ENCODE assay signal across 13 cellular contexts in the genomic region with DNA sequence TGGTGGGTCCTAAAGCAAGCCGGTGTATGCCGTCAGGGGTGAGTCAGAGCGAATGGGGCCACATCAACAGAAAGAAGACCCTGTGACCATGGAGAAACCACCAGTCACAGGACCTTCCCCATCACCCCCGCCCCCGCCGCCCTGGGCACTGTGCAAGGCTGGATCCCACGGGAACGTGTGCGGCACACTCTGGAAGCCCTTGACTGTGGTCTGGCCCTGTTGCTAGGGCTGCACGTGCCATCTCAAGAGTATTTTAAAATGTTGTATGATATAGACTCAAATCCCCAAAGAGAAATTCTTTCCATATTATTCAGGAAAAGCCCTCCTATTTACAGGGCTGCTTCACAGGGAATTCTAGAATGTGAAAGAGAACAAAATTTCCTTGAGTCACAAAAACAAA.
"Had no signal": no experiment of that assay in that cellular context is flagged by ENCODE, and none has a peak within 500 bp of the region (broad histone marks: within the 10 kb centered on the region; RNA-seq: fewer than 3 reads in every experiment).

No MANE protein-coding gene starts in this region.

- H3K9me3 Mint-ChIP-seq: neural crest cell had no signal

- H3K27ac ChIP-seq: gastroesophageal sphincter, left ventricle myocardium inferior, parathyroid adenoma had no signal

- H3K9ac ChIP-seq: parathyroid adenoma had no signal

- H3K4me3 Mint-ChIP-seq: activated naive CD8-positive, alpha-beta T cell; neural crest cell had no signal

- H2AFZ ChIP-seq: parathyroid adenoma had no signal

- H3K4me3 ChIP-seq: gastroesophageal sphincter, left ventricle myocardium inferior, tibial nerve had no signal

- H3K27me3 Mint-ChIP-seq: activated naive CD8-positive, alpha-beta T cell had no signal

- DNase-seq: activated CD4-positive, alpha-beta T cell treated with anti-CD3 and anti-CD28 coated beads for 48 hours; activated effector memory CD4-positive, alpha-beta T cell treated with Interleukin-2 at 50 U/mL for 16 hours; activated T-cell treated with anti-CD3 and anti-CD28 coated beads for 4 hours; anterior cingulate cortex; kidney; left ventricle myocardium inferior; mesenchymal stem cell; stimulated activated CD4-positive, alpha-beta T cell treated with anti-CD3 and anti-CD28 coated beads, Interleukin-4, amount 100 ng/mL, for 4 hours had no signal

- H3K27me3 ChIP-seq: gastroesophageal sphincter, tibial nerve had no signal

- H3K4me1 ChIP-seq: parathyroid adenoma had no signal

- H3K36me3 ChIP-seq: gastroesophageal sphincter, left ventricle myocardium inferior, tibial nerve had no signal

- H3K9me3 ChIP-seq: gastroesophageal sphincter, left ventricle myocardium inferior, tibial nerve had no signal
